ENCODE assay signal across 1 cellular context in genomic region chr13:113145911-113146598, GRCh38.
TF ChIP-seq lines count a peak whose summit lies in the region.

No MANE protein-coding gene starts in this region.

TF ChIP-seq in WTC11, 78 proteins besides CTCF, POLR2A, EP300 and RAD21 (continued from another document):
- TF ChIP-seq AFF4 (CRISPR knock-in tag; IDR thresholded peaks at IDR 0.05; ENCODE audit: borderline replicate concordance), result no peak
- no peak for TF ChIP-seq TP53 (CRISPR knock-in tag; IDR thresholded peaks at IDR 0.05)
- TF ChIP-seq EMX1 (CRISPR knock-in tag; IDR thresholded peaks at IDR 0.05), result no peak
- TF ChIP-seq ZNF263 (CRISPR knock-in tag; IDR thresholded peaks at IDR 0.05; ENCODE audit: low read depth), result no peak
- no peak for TF ChIP-seq SOX15 (CRISPR knock-in tag; IDR thresholded peaks at IDR 0.05)
- TF ChIP-seq PRDM15 (CRISPR knock-in tag; IDR thresholded peaks at IDR 0.05), result no peak
- no peak for TF ChIP-seq MLX (CRISPR knock-in tag; IDR thresholded peaks at IDR 0.05)
